Comparison of ENCODE assay signal across 8 cellular contexts in the genomic region with DNA sequence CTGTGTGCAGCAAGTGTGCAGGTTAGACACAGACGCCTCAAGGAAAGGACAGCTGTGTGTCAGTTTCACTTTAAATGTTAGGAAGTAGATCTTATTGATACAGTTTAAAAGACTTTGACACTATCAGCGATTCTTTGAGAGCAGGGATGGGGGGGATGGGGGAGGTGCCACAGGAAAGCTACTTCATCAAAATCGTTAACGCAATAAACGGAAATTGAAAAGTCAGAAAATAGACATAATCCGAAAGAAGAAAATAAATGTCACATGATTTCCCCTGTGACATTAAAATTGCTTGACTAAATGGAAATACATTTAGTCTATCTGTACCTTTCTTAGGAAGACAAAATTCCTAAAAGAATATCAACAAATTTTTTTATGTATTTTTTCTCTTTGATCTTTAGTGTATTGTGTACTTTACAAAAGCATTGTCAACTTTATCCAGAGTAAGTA. TPM values are rescaled to one million over a fixed set of nuclear protein-coding genes. Genes with fewer than 3 reads are reported as not detected.
DNase-seq lines count a peak whose midpoint lies in the region; ATAC-seq, FAIRE-seq and TF ChIP-seq lines count a peak whose summit lies in the region.

No MANE protein-coding gene starts in this region.

- no peak for ATAC-seq in activated CD8-positive, alpha-beta memory T cell treated with anti-CD3 and anti-CD28 coated beads, Interleukin-2, amount 10 ng/mL, durations not matched to agents 7 days and 5 days
- ATAC-seq in activated naive CD8-positive, alpha-beta T cell treated with anti-CD3 and anti-CD28 coated beads, Interleukin-2, amount 10 ng/mL, durations not matched to agents 7 days and 5 days (ENCODE audit: low read depth) = no peak
- ATAC-seq in HepG2 = no peak
- no peak for ATAC-seq in GM18517 (IDR thresholded peaks at IDR 0.05; ENCODE audit: unreplicated experiment)

- peaks cover 19% of the 10 kb centered on the region for H3K36me3 Mint-ChIP-seq in activated CD8-positive, alpha-beta memory T cell treated with anti-CD3 and anti-CD28 coated beads, Interleukin-2, amount 10 ng/mL, durations not matched to agents 7 days and 5 days
- H3K36me3 Mint-ChIP-seq in activated naive CD8-positive, alpha-beta T cell treated with anti-CD3 and anti-CD28 coated beads, Interleukin-2, amount 10 ng/mL, durations not matched to agents 7 days and 5 days = peaks cover 18% of the 10 kb centered on the region

- H3K27me3 Mint-ChIP-seq in activated CD8-positive, alpha-beta memory T cell treated with anti-CD3 and anti-CD28 coated beads, Interleukin-2, amount 10 ng/mL, durations not matched to agents 7 days and 5 days = no peaks in the 10 kb centered on the region
- H3K27me3 Mint-ChIP-seq in activated naive CD8-positive, alpha-beta T cell treated with anti-CD3 and anti-CD28 coated beads, Interleukin-2, amount 10 ng/mL, durations not matched to agents 7 days and 5 days = no peaks in the 10 kb centered on the region

- POLR2A ChIA-PET in activated naive CD8-positive, alpha-beta T cell treated with anti-CD3 and anti-CD28 coated beads, Interleukin-2, amount 10 ng/mL, durations not matched to agents 7 days and 5 days (lab: Charles Lee) = interaction anchor here (0.7 kb wide), 3 partner anchors 9 to 145 kb away, joined by 3 to 4 read pairs (median 3); no protein-coding TSS in a partner anchor
- POLR2A ChIA-PET in HepG2 (lab: Yijun Ruan, JAX) = interaction anchor here (2.8 kb wide), 1 partner anchor 26 kb away, joined by 11 read pairs; no protein-coding TSS in a partner anchor

- H3K27ac ChIP-seq in HepG2 (ENCODE audit: extremely low read length, insufficient read depth, low read length) = peak overlapping the region; percentile 93
- peak overlapping the region; percentile 89 for H3K27ac ChIP-seq in testis

- H3K9ac ChIP-seq in HepG2 (ENCODE audit: insufficient read depth, low read depth, low read length) = peak overlapping the region; percentile 87

- peak overlapping the region; percentile 50 to 78 (median 68) for H3K4me3 ChIP-seq in HepG2 (replicated peaks in 1 of 3; ENCODE audit: insufficient read depth in 1 of 3, low read depth in 2 of 3, low read length in 3 of 3)
- H3K4me3 ChIP-seq in testis = peak overlapping the region; percentile 78 to 86

- no peak overlapping the region for H2AFZ ChIP-seq in HepG2 (ENCODE audit: low read length)

- in situ Hi-C loops in HepG2 (cut with HindIII; ENCODE audit: extremely low pct_ligation_motif_present, low pct_unique_long_range_greater_than_20kb) = no loop called here

- no peaks in the 10 kb centered on the region for H3K27me3 ChIP-seq in HepG2 (ENCODE audit: control insufficient read depth in 1 of 2, insufficient read depth in 2 of 2, low read length in 2 of 2)
- no peaks in the 10 kb centered on the region for H3K27me3 ChIP-seq in testis

- no peak for DNase-seq in activated CD8-positive, alpha-beta memory T cell treated with anti-CD3 and anti-CD28 coated beads, Interleukin-2, amount 10 ng/mL, durations not matched to agents 7 days and 5 days
- no peak for DNase-seq in activated CD8-positive, alpha-beta memory T cell treated with anti-CD3 and anti-CD28 coated beads, Interleukin-2, amount 50 U/mL, for 4 hours
- DNase-seq in activated naive CD8-positive, alpha-beta T cell treated with anti-CD3 and anti-CD28 coated beads, Interleukin-2, amount 10 ng/mL, durations not matched to agents 7 days and 5 days = no peak
- DNase-seq in HepG2 (ENCODE audit: low spot score) (no peak), testis (no peak), MV-4-11 (lab: John Stamatoyannopoulos, UW) (no peak), GDM1 (lab: John Stamatoyannopoulos, UW) (no peak)

- no peak for FAIRE-seq in HepG2 (lab: Jason Lieb, UNC)

- H3K4me1 Mint-ChIP-seq in activated CD8-positive, alpha-beta memory T cell treated with anti-CD3 and anti-CD28 coated beads, Interleukin-2, amount 10 ng/mL, durations not matched to agents 7 days and 5 days = peaks cover 26% of the 10 kb centered on the region
- peaks cover 21% of the 10 kb centered on the region for H3K4me1 Mint-ChIP-seq in activated naive CD8-positive, alpha-beta T cell treated with anti-CD3 and anti-CD28 coated beads, Interleukin-2, amount 10 ng/mL, durations not matched to agents 7 days and 5 days

- peak overlapping the region; percentile 71 for H3K4me2 ChIP-seq in HepG2 (ENCODE audit: low read depth, low read length)

- H3K9me3 Mint-ChIP-seq in activated CD8-positive, alpha-beta memory T cell treated with anti-CD3 and anti-CD28 coated beads, Interleukin-2, amount 10 ng/mL, durations not matched to agents 7 days and 5 days (ENCODE audit: low read depth) = no peaks in the 10 kb centered on the region
- H3K9me3 Mint-ChIP-seq in activated naive CD8-positive, alpha-beta T cell treated with anti-CD3 and anti-CD28 coated beads, Interleukin-2, amount 10 ng/mL, durations not matched to agents 7 days and 5 days = no peaks in the 10 kb centered on the region

- TF ChIP-seq CTCF in HepG2 (CRISPR knock-in tag; IDR thresholded peaks at IDR 0.05) = no peak
- no peak for TF ChIP-seq CTCF in testis (IDR thresholded peaks at IDR 0.05)

- no peak for TF ChIP-seq EP300 in HepG2 (IDR thresholded peaks at IDR 0.05; ENCODE audit: low read depth in 2 of 2, low read length in 2 of 2)
- no peak for TF ChIP-seq EP300 in HepG2 (CRISPR knock-in tag; IDR thresholded peaks at IDR 0.05; ENCODE audit: borderline replicate concordance)

- H3K4me3 Mint-ChIP-seq in activated CD8-positive, alpha-beta memory T cell treated with anti-CD3 and anti-CD28 coated beads, Interleukin-2, amount 10 ng/mL, durations not matched to agents 7 days and 5 days = peak overlapping the region; percentile 98
- peak overlapping the region; percentile 94 for H3K4me3 Mint-ChIP-seq in activated naive CD8-positive, alpha-beta T cell treated with anti-CD3 and anti-CD28 coated beads, Interleukin-2, amount 10 ng/mL, durations not matched to agents 7 days and 5 days

- H4K20me1 ChIP-seq in HepG2 (ENCODE audit: insufficient read depth, low read length) = no peaks in the 10 kb centered on the region

- H3K36me3 ChIP-seq in HepG2 (replicated peaks in 1 of 2; ENCODE audit: control insufficient read depth in 1 of 2, insufficient read depth in 2 of 2, low read length in 2 of 2) = no peaks in the 10 kb centered on the region
- H3K36me3 ChIP-seq in testis (ENCODE audit: low read depth, missing control alignments) = no peaks in the 10 kb centered on the region

- intact Hi-C loops in HepG2 (cut with micrococcal nuclease; ENCODE audit: unreplicated experiment) (loop anchor here (1.0 kb wide), 2 partner anchors 87 to 143 kb away; a partner anchor contains a TSS), testis (cut with DNase I; ENCODE audit: low total_unique reads) (no loop called here)

- TF ChIP-seq RAD21 in HepG2 (CRISPR knock-in tag; IDR thresholded peaks at IDR 0.05) = no peak

- BruUV-seq in HepG2 (replicated peaks; lab: Mats Ljungman, UMichigan) = no TSS peak

- H3K79me2 ChIP-seq in HepG2 (ENCODE audit: insufficient read depth, low read length) = peaks cover 12% of the 10 kb centered on the region

- H3K27ac Mint-ChIP-seq in activated CD8-positive, alpha-beta memory T cell treated with anti-CD3 and anti-CD28 coated beads, Interleukin-2, amount 10 ng/mL, durations not matched to agents 7 days and 5 days = peak overlapping the region; percentile 88
- H3K27ac Mint-ChIP-seq in activated naive CD8-positive, alpha-beta T cell treated with anti-CD3 and anti-CD28 coated beads, Interleukin-2, amount 10 ng/mL, durations not matched to agents 7 days and 5 days = peak overlapping the region; percentile 97

- CTCF ChIA-PET in activated CD8-positive, alpha-beta memory T cell treated with anti-CD3 and anti-CD28 coated beads, Interleukin-2, amount 10 ng/mL, durations not matched to agents 7 days and 5 days (lab: Charles Lee) = no interaction called here
- CTCF ChIA-PET in HepG2 (lab: Yijun Ruan, JAX; ENCODE audit: low intra/inter-chr PET ratio, low total read pairs) = no interaction called here

- under 1% methylated on average over 6 of the region's 6 CpGs for WGBS in HepG2 (ENCODE audit: low lambda C conversion rate)
- WGBS in testis, 2 donors = 2 to 6% methylated on average over 6 of the region's 6 CpGs

- H3K4me1 ChIP-seq in HepG2 (ENCODE audit: insufficient read depth, low read length) (peaks cover 56% of the 10 kb centered on the region), testis (peaks cover 3% of the 10 kb centered on the region)

- TF ChIP-seq POLR2A in HepG2 (IDR thresholded peaks at IDR 0.05; ENCODE audit: insufficient read depth in 1 of 2, low read depth in 2 of 2, low read length in 2 of 2) (no peak), testis (IDR thresholded peaks at IDR 0.05) (no peak)

- H3K9me3 ChIP-seq in HepG2 (ENCODE audit: low read length) = no peaks in the 10 kb centered on the region
- no peaks in the 10 kb centered on the region for H3K9me3 ChIP-seq in testis

RNA-seq across cellular contexts. Expression of a gene that starts 0.5 kb away (rescaled TPM):
- 10 to 100 TPM; 15.6 to 16.5 TPM for total RNA-seq in activated CD8-positive, alpha-beta memory T cell treated with anti-CD3 and anti-CD28 coated beads, Interleukin-2, amount 10 ng/mL, durations not matched to agents 7 days and 5 days
- 10 to 100 TPM; 30.0 to 36.1 TPM for total RNA-seq in activated naive CD8-positive, alpha-beta T cell treated with anti-CD3 and anti-CD28 coated beads, Interleukin-2, amount 10 ng/mL, durations not matched to agents 7 days and 5 days
- total RNA-seq in HepG2 (2016; rRNA removed; fragmentation: Illumina TruSeq; extraction: Trizol) = 23.5 and 32.9 TPM in 2 replicates
- 7.1 and 9.8 TPM in 2 replicates for total RNA-seq in HepG2 (2016; cell fraction: cytosol; rRNA removed; fragmentation: Illumina TruSeq; extraction: Trizol; ENCODE audit: low read depth)
- total RNA-seq in HepG2 (2016; cell fraction: insoluble cytoplasmic fraction; rRNA removed; fragmentation: Illumina TruSeq; extraction: Trizol) = 23.9 and 31.5 TPM in 2 replicates
- 15.1 and 19.7 TPM in 2 replicates for total RNA-seq in HepG2 (2016; cell fraction: membrane; rRNA removed; fragmentation: Illumina TruSeq; extraction: Trizol)
- 21.5 and 35.5 TPM in 2 replicates for total RNA-seq in HepG2 (2016; cell fraction: nucleus; rRNA removed; fragmentation: Illumina TruSeq; extraction: Trizol)
- 18.4 and 22.6 TPM in 2 replicates for polyA plus RNA-seq in HepG2 (2011; rRNA removed)
- polyA plus RNA-seq in HepG2 (2011; cell fraction: cytosol; rRNA removed) = 13.8 and 26.7 TPM in 2 replicates
- 12.5 and 34.5 TPM in 2 replicates for polyA plus RNA-seq in HepG2 (2011; cell fraction: nucleus; rRNA removed)
- 30.3 and 35.2 TPM in 2 replicates for polyA plus RNA-seq in HepG2 (2012)
- polyA plus RNA-seq in HepG2 (2016; cell fraction: cytosol; fragmentation: Illumina TruSeq; extraction: Trizol; ENCODE audit: low read depth) = 5.4 and 5.6 TPM in 2 replicates
- 21.4 and 24.0 TPM in 2 replicates for polyA plus RNA-seq in HepG2 (2016; cell fraction: insoluble cytoplasmic fraction; fragmentation: Illumina TruSeq; extraction: Trizol; ENCODE audit: low read depth)
- 12.7 and 15.3 TPM in 2 replicates for polyA plus RNA-seq in HepG2 (2016; cell fraction: membrane; fragmentation: Illumina TruSeq; extraction: Trizol; ENCODE audit: low read depth)
- polyA plus RNA-seq in HepG2 (2016; cell fraction: nucleus; fragmentation: Illumina TruSeq; extraction: Trizol; ENCODE audit: insufficient read depth, low read depth) = 20.4 and 26.1 TPM in 2 replicates
- 11.3 and 13.4 TPM in 2 replicates for polyA minus RNA-seq in HepG2 (2011; rRNA and poly(A)+ RNA removed; ENCODE audit: low replicate concordance)
- polyA minus RNA-seq in HepG2 (2011; cell fraction: cytosol; rRNA and poly(A)+ RNA removed) = 22.2 and 23.6 TPM in 2 replicates
- 61.2 and 65.5 TPM in 2 replicates for polyA minus RNA-seq in HepG2 (2011; cell fraction: nucleus; rRNA and poly(A)+ RNA removed)
- total RNA-seq in testis = 10 to 100 TPM; 17.2 to 21.1 TPM
- polyA plus RNA-seq in testis (ENCODE audit: insufficient read depth, low read depth, low replicate concordance) = 11.1 TPM
